24 cellular contexts compared by ENCODE assay signal in genomic region chr7:82675396-82675795, GRCh38.
"Had no signal": no experiment of that assay in that cellular context is flagged by ENCODE, and none has a peak within 500 bp of the region (broad histone marks: within the 10 kb centered on the region; RNA-seq: fewer than 3 reads in every experiment).

No MANE protein-coding gene starts in this region.

- H3K9me3 Mint-ChIP-seq: activated CD4-positive, alpha-beta T cell treated with anti-CD3 and anti-CD28 coated beads, Interleukin-2, amount 10 ng/mL, durations not matched to agents 7 days and 5 days; brain; T-cell had no signal

- H3K4me3 ChIP-seq: adrenal gland, SJSA1 had no signal

- DNase-seq: activated CD4-positive, alpha-beta memory T cell treated with anti-CD3 and anti-CD28 coated beads, Interleukin-2, amount 10 ng/mL, durations not matched to agents 7 days and 5 days; activated CD4-positive, alpha-beta T cell treated with anti-CD3 and anti-CD28 coated beads, Interleukin-2, amount 10 ng/mL, durations not matched to agents 7 days and 5 days; activated CD4-positive, CD25-positive, alpha-beta regulatory T cell; activated gamma-delta T cell; activated naive CD4-positive, alpha-beta T cell treated with anti-CD3 and anti-CD28 coated beads, Interleukin-2, amount 10 ng/mL, durations not matched to agents 7 days and 5 days; activated naive CD8-positive, alpha-beta T cell treated with anti-CD3 and anti-CD28 coated beads for 36 hours; activated T-cell treated with anti-CD3 and anti-CD28 coated beads for 4 hours; activated T-cell treated with anti-CD3 and anti-CD28 coated beads, Interleukin-2, amount 50 U/mL, for 48 hours; adrenal gland; aorta; MM.1S; NCI-H1105; NCI-H1436; NCI-H1694 treated with DMSO at 0.1 percent for 48 hours; NCI-H2029 treated with DMSO at 0.1 percent for 48 hours; NCI-H524; SHP77; T-cell; T-helper 2 cell had no signal

- H3K36me3 ChIP-seq: adrenal gland, SJSA1 had no signal

- H3K36me3 Mint-ChIP-seq: brain, T-cell had no signal

- H3K9me3 ChIP-seq: adrenal gland, SJSA1 had no signal

- H3K27me3 Mint-ChIP-seq: activated CD4-positive, alpha-beta memory T cell treated with anti-CD3 and anti-CD28 coated beads, Interleukin-2, amount 10 ng/mL, durations not matched to agents 7 days and 5 days; activated CD4-positive, alpha-beta T cell treated with anti-CD3 and anti-CD28 coated beads, Interleukin-2, amount 10 ng/mL, durations not matched to agents 7 days and 5 days; activated naive CD4-positive, alpha-beta T cell treated with anti-CD3 and anti-CD28 coated beads, Interleukin-2, amount 10 ng/mL, durations not matched to agents 7 days and 5 days; activated naive CD8-positive, alpha-beta T cell treated with anti-CD3 and anti-CD28 coated beads for 36 hours; activated T-helper 17 cell treated with anti-CD3 and anti-CD28 coated beads, Interleukin-2, amount 50 U/mL, for 72 hours; brain; T-cell had no signal

- H3K4me3 Mint-ChIP-seq: activated CD4-positive, alpha-beta memory T cell treated with anti-CD3 and anti-CD28 coated beads, Interleukin-2, amount 10 ng/mL, durations not matched to agents 7 days and 5 days; activated CD4-positive, alpha-beta T cell treated with anti-CD3 and anti-CD28 coated beads, Interleukin-2, amount 10 ng/mL, durations not matched to agents 7 days and 5 days; activated naive CD4-positive, alpha-beta T cell treated with anti-CD3 and anti-CD28 coated beads, Interleukin-2, amount 10 ng/mL, durations not matched to agents 7 days and 5 days; activated naive CD8-positive, alpha-beta T cell treated with anti-CD3 and anti-CD28 coated beads for 36 hours; activated T-helper 17 cell treated with anti-CD3 and anti-CD28 coated beads, Interleukin-2, amount 50 U/mL, for 72 hours; brain; T-cell had no signal

- H3K27ac Mint-ChIP-seq: activated CD4-positive, alpha-beta memory T cell treated with anti-CD3 and anti-CD28 coated beads, Interleukin-2, amount 10 ng/mL, durations not matched to agents 7 days and 5 days; activated CD4-positive, alpha-beta T cell treated with anti-CD3 and anti-CD28 coated beads, Interleukin-2, amount 10 ng/mL, durations not matched to agents 7 days and 5 days; activated naive CD4-positive, alpha-beta T cell treated with anti-CD3 and anti-CD28 coated beads, Interleukin-2, amount 10 ng/mL, durations not matched to agents 7 days and 5 days; activated T-helper 17 cell treated with anti-CD3 and anti-CD28 coated beads, Interleukin-2, amount 50 U/mL, for 72 hours; T-cell had no signal

- ATAC-seq: activated T-helper 17 cell treated with anti-CD3 and anti-CD28 coated beads, Interleukin-2, amount 50 U/mL, for 72 hours; T-cell had no signal

- H3K4me1 Mint-ChIP-seq: activated T-helper 17 cell treated with anti-CD3 and anti-CD28 coated beads, Interleukin-2, amount 50 U/mL, for 72 hours had no signal

- H3K27me3 ChIP-seq: adrenal gland, SJSA1 had no signal

- H3K4me1 ChIP-seq: adrenal gland, SJSA1 had no signal

- H3K27ac ChIP-seq: adrenal gland, SJSA1, VCaP had no signal

- FAIRE-seq: RCC 7860 had no signal
